ENCODE assay signal across 12 cellular contexts in genomic region chr13:30141773-30142501, GRCh38.
DNase-seq lines count a peak whose midpoint lies in the region; ATAC-seq and TF ChIP-seq lines count a peak whose summit lies in the region.
"Had no signal": no experiment of that assay in that cellular context is flagged by ENCODE, and none has a peak within 500 bp of the region (broad histone marks: within the 10 kb centered on the region; RNA-seq: fewer than 3 reads in every experiment).

No MANE protein-coding gene starts in this region.

- H3K9me3 Mint-ChIP-seq in MCF 10A (ENCODE audit: unreplicated experiment) = peaks cover 7% of the 10 kb centered on the region
- H3K9me3 Mint-ChIP-seq in activated CD4-positive, alpha-beta memory T cell treated with anti-CD3 and anti-CD28 coated beads for 36 hours = peaks cover 13% of the 10 kb centered on the region
- H3K9me3 Mint-ChIP-seq in endothelial cell (ENCODE audit: unreplicated experiment) = no peaks in the 10 kb centered on the region

- no peaks in the 10 kb centered on the region for H3K36me3 ChIP-seq in mammary epithelial cell (ENCODE audit: insufficient read depth, low read length)
- no peaks in the 10 kb centered on the region for H3K36me3 ChIP-seq in mesenchymal stem cell (ENCODE audit: control insufficient read depth in 1 of 2, insufficient read depth in 2 of 2, low read depth in 1 of 2, low read length in 2 of 2)
- no peaks in the 10 kb centered on the region for H3K36me3 ChIP-seq in uterus

- H4K91ac ChIP-seq in mesenchymal stem cell (ENCODE audit: low read length) = no peak overlapping the region

- dilution Hi-C loops in mammary epithelial cell (cut with HindIII; ENCODE audit: low sequenced_read_pairs) = no loop called here

- DNase-seq in MCF 10A (ENCODE audit: unreplicated experiment) = no peak
- no peak for DNase-seq in mammary epithelial cell
- no peak for DNase-seq in activated CD4-positive, alpha-beta memory T cell treated with anti-CD3 and anti-CD28 coated beads for 36 hours
- DNase-seq in mesenchymal stem cell = peak; percentile 13
- DNase-seq in uterus = no peak
- DNase-seq in endothelial cell (ENCODE audit: low spot score) = no peak
- DNase-seq: activated CD4-positive, CD25-positive, alpha-beta regulatory T cell treated with anti-CD3 and anti-CD28 coated beads, Interleukin-2, amount 50 U/mL, for 72 hours; activated naive CD8-positive, alpha-beta T cell treated with anti-CD3 and anti-CD28 coated beads, Interleukin-2, amount 10 ng/mL, durations not matched to agents 7 days and 5 days; NCI-H748 treated with DMSO at 0.1 percent for 48 hours had no signal

- H3K27ac Mint-ChIP-seq in MCF 10A (ENCODE audit: low read depth, unreplicated experiment) (peak overlapping the region; percentile 98), endothelial cell (ENCODE audit: unreplicated experiment) (no peak overlapping the region)
- H3K27ac Mint-ChIP-seq in activated CD4-positive, alpha-beta memory T cell treated with anti-CD3 and anti-CD28 coated beads for 36 hours = peak overlapping the region; percentile 92
- H3K27ac Mint-ChIP-seq: activated naive CD8-positive, alpha-beta T cell treated with anti-CD3 and anti-CD28 coated beads, Interleukin-2, amount 10 ng/mL, durations not matched to agents 7 days and 5 days had no signal

- ATAC-seq in HG02763 (IDR thresholded peaks at IDR 0.05; ENCODE audit: unreplicated experiment) (no peak), HG03135 (IDR thresholded peaks at IDR 0.05; ENCODE audit: unreplicated experiment) (no peak)

- H3K9me3 ChIP-seq in mammary epithelial cell (replicated peaks; ENCODE audit: insufficient read depth, low read length) (peaks cover 2% of the 10 kb centered on the region), mesenchymal stem cell (ENCODE audit: control insufficient read depth, low read length) (peaks cover 7% of the 10 kb centered on the region), uterus (no peaks in the 10 kb centered on the region)

- WGBS in mammary epithelial cell (ENCODE audit: low coverage, missing lambda C conversion rate) = 52% methylated on average over 6 of the region's 6 CpGs
- WGBS in mesenchymal stem cell = 83% methylated on average over 6 of the region's 6 CpGs

- H2BK12ac ChIP-seq in mesenchymal stem cell (ENCODE audit: low read length in 2 of 2) = peak overlapping the region in 1 of 2 experiments; percentile 42

- H2BK15ac ChIP-seq in mesenchymal stem cell (ENCODE audit: low read depth, poor library complexity, severe bottlenecking) = no peak overlapping the region

- peak overlapping the region; percentile 24 for H2BK5ac ChIP-seq in mesenchymal stem cell (ENCODE audit: low read depth, low read length, poor library complexity, severe bottlenecking)

- TF ChIP-seq CTCF in MCF 10A (IDR thresholded peaks at IDR 0.05; ENCODE audit: unreplicated experiment) (no peak), mammary epithelial cell (conservative IDR thresholded peaks at IDR 0.05 in 1 of 2, IDR thresholded peaks at IDR 0.05 in 1 of 2; ENCODE audit: extremely low read depth in 1 of 2, insufficient read depth in 1 of 2, low read depth in 1 of 2, low read length in 2 of 2) (no peak), uterus (IDR thresholded peaks at IDR 0.05) (no peak), endothelial cell (IDR thresholded peaks at IDR 0.05; ENCODE audit: unreplicated experiment) (no peak)

- peaks cover 24% of the 10 kb centered on the region for H3K4me1 ChIP-seq in mammary epithelial cell (ENCODE audit: insufficient read depth, low read length)
- peaks cover 14% of the 10 kb centered on the region for H3K4me1 ChIP-seq in mesenchymal stem cell (ENCODE audit: control insufficient read depth, insufficient read depth, low read depth, low read length)
- H3K4me1 ChIP-seq in uterus = peaks cover 7 to 14% of the 10 kb centered on the region in 2 donors

- H3K4me2 ChIP-seq in mammary epithelial cell (ENCODE audit: insufficient read depth, low read depth, low read length) (no peak overlapping the region), mesenchymal stem cell (ENCODE audit: low read length, poor library complexity, severe bottlenecking) (no peak overlapping the region)

- no peak overlapping the region for H4K8ac ChIP-seq in mesenchymal stem cell (ENCODE audit: low read length)

- H3K27ac ChIP-seq in mammary epithelial cell (ENCODE audit: insufficient read depth, low read depth, low read length) (no peak overlapping the region), mesenchymal stem cell (ENCODE audit: low read length, poor library complexity, severe bottlenecking) (peak overlapping the region; percentile 89), uterus (peak overlapping the region; percentile 69 to 73)

- H3K4me3 ChIP-seq in mammary epithelial cell (replicated peaks in 1 of 3; ENCODE audit: insufficient read depth in 1 of 3, low read depth in 2 of 3, low read length in 3 of 3) (no peak overlapping the region), mesenchymal stem cell (ENCODE audit: insufficient read depth in 1 of 2, low read depth in 1 of 2, low read length in 2 of 2) (no peak overlapping the region), uterus (no peak overlapping the region)
- H3K4me3 ChIP-seq: dorsolateral prefrontal cortex had no signal

- H3K4ac ChIP-seq in mesenchymal stem cell (ENCODE audit: low read depth in 1 of 2, low read length in 2 of 2) = peak overlapping the region in 1 of 2 experiments; percentile 56

- peak overlapping the region; percentile 86 for H2BK120ac ChIP-seq in mesenchymal stem cell (ENCODE audit: low read depth, low read length)

- H3K9ac ChIP-seq in mammary epithelial cell (ENCODE audit: insufficient read depth, low read length) = no peak overlapping the region
- H3K9ac ChIP-seq in mesenchymal stem cell (ENCODE audit: low read length) = peak overlapping the region; percentile 15

- POLR2A ChIA-PET in MCF 10A (lab: Yijun Ruan, JAX) = interaction anchor here (0.6 to 2.9 kb wide), 17 partner anchors 10 to 475 kb away, joined by 3 to 24 read pairs (median 6); partner anchors contain the start of genes UBL3 and USPL1
- POLR2A ChIA-PET in activated CD4-positive, alpha-beta memory T cell treated with anti-CD3 and anti-CD28 coated beads for 36 hours (lab: Charles Lee) = interaction anchor here (0.7 to 2.0 kb wide), 9 partner anchors 9 to 324 kb away, joined by 3 to 8 read pairs (median 4); partner anchors contain the start of gene HMGB1

- H3K27me3 Mint-ChIP-seq in MCF 10A (ENCODE audit: insufficient read depth, unreplicated experiment) = no peaks in the 10 kb centered on the region
- no peaks in the 10 kb centered on the region for H3K27me3 Mint-ChIP-seq in activated CD4-positive, alpha-beta memory T cell treated with anti-CD3 and anti-CD28 coated beads for 36 hours
- peaks cover 4% of the 10 kb centered on the region for H3K27me3 Mint-ChIP-seq in endothelial cell (ENCODE audit: unreplicated experiment)

- no peaks in the 10 kb centered on the region for H3K79me1 ChIP-seq in mesenchymal stem cell (replicated peaks; ENCODE audit: low read length, poor library complexity, severe bottlenecking)

- H3K36me3 Mint-ChIP-seq in MCF 10A (ENCODE audit: insufficient read depth, unreplicated experiment) = peaks cover 15% of the 10 kb centered on the region
- peaks cover 15% of the 10 kb centered on the region for H3K36me3 Mint-ChIP-seq in activated CD4-positive, alpha-beta memory T cell treated with anti-CD3 and anti-CD28 coated beads for 36 hours
- H3K36me3 Mint-ChIP-seq in endothelial cell (ENCODE audit: low read depth, unreplicated experiment) = no peaks in the 10 kb centered on the region

- H3K79me2 ChIP-seq in mammary epithelial cell (ENCODE audit: insufficient read depth, low read length) = no peaks in the 10 kb centered on the region

- intact Hi-C loops in MCF 10A (cut with micrococcal nuclease) (loop anchor here (5.0 kb wide), 1 partner anchor 430 kb away; no protein-coding TSS in a partner anchor), mammary epithelial cell (cut with micrococcal nuclease) (loop anchor here (5.0 kb wide), 1 partner anchor 70 kb away; no protein-coding TSS in a partner anchor), uterus (cut with DNase I; ENCODE audit: low total_unique reads) (no loop called here)
- intact Hi-C loops in activated CD4-positive, alpha-beta memory T cell treated with anti-CD3 and anti-CD28 coated beads for 36 hours (cut with micrococcal nuclease) = loop anchor here (2.0 to 10.0 kb wide), 2 partner anchors 17 to 1017 kb away; no protein-coding TSS in a partner anchor

- H3K4me3 Mint-ChIP-seq in MCF 10A (ENCODE audit: unreplicated experiment) (peak overlapping the region; percentile 61), endothelial cell (ENCODE audit: unreplicated experiment) (no peak overlapping the region)
- H3K4me3 Mint-ChIP-seq in activated CD4-positive, alpha-beta memory T cell treated with anti-CD3 and anti-CD28 coated beads for 36 hours = no peak overlapping the region
- H3K4me3 Mint-ChIP-seq: activated naive CD8-positive, alpha-beta T cell treated with anti-CD3 and anti-CD28 coated beads, Interleukin-2, amount 10 ng/mL, durations not matched to agents 7 days and 5 days had no signal

- H4K20me1 ChIP-seq in mammary epithelial cell (ENCODE audit: insufficient read depth, low read length) = no peaks in the 10 kb centered on the region

- peaks cover 39% of the 10 kb centered on the region for H3K4me1 Mint-ChIP-seq in MCF 10A (ENCODE audit: insufficient read depth, unreplicated experiment)
- H3K4me1 Mint-ChIP-seq in activated CD4-positive, alpha-beta memory T cell treated with anti-CD3 and anti-CD28 coated beads for 36 hours (ENCODE audit: low read depth) = peaks cover 63% of the 10 kb centered on the region
- H3K4me1 Mint-ChIP-seq in endothelial cell (ENCODE audit: unreplicated experiment) = peaks cover 6% of the 10 kb centered on the region

- in situ Hi-C loops in mammary epithelial cell (cut with MboI; ENCODE audit: low sequenced_read_pairs in 2 of 2) = loop anchor here (25.0 kb wide), 3 partner anchors 295 to 895 kb away; partner anchors contain the start of gene HMGB1 (in 1 of the 2)

- H2AK5ac ChIP-seq in mesenchymal stem cell (ENCODE audit: low read length, severe bottlenecking) = peak overlapping the region; percentile 89

- H2AFZ ChIP-seq in mammary epithelial cell (ENCODE audit: low read depth, low read length) = no peak overlapping the region
- no peak overlapping the region for H2AFZ ChIP-seq in mesenchymal stem cell (ENCODE audit: low read depth, low read length)

- TF ChIP-seq POLR2A in uterus (IDR thresholded peaks at IDR 0.05) = no peak

- no peak overlapping the region for H3K23ac ChIP-seq in mesenchymal stem cell (ENCODE audit: low read length in 2 of 2)

- H3K18ac ChIP-seq in mesenchymal stem cell (ENCODE audit: low read depth in 1 of 2, low read length in 2 of 2) = peak overlapping the region; percentile 45 to 82

- H3K27me3 ChIP-seq in mammary epithelial cell (ENCODE audit: insufficient read depth, low read length) = no peaks in the 10 kb centered on the region
- peaks cover 0 to 4% of the 10 kb centered on the region in 2 experiments for H3K27me3 ChIP-seq in mesenchymal stem cell (ENCODE audit: control insufficient read depth in 1 of 2, insufficient read depth in 1 of 2, low read length in 2 of 2)
- no peaks in the 10 kb centered on the region for H3K27me3 ChIP-seq in uterus
- H3K27me3 ChIP-seq: dorsolateral prefrontal cortex had no signal

- no peak overlapping the region for H3K14ac ChIP-seq in mesenchymal stem cell (ENCODE audit: low read length in 2 of 2)

- BruUV-seq in MCF 10A (replicated peaks; lab: Mats Ljungman, UMichigan) = no TSS peak
- no TSS peak for BruUV-seq in mammary epithelial cell (replicated peaks; lab: Mats Ljungman, UMichigan)

- CTCF ChIA-PET in MCF 10A (lab: Yijun Ruan, JAX) (interaction anchor here (0.7 to 7.5 kb wide), 11 partner anchors 9 to 903 kb away, joined by 3 to 90 read pairs (median 3); no protein-coding TSS in a partner anchor), mammary epithelial cell (lab: Charles Lee; ENCODE audit: low non-redundant PET) (interaction anchor here (0.6 to 1.2 kb wide), 3 partner anchors 9 to 655 kb away, joined by 3 to 10 read pairs (median 4); no protein-coding TSS in a partner anchor)
- CTCF ChIA-PET in activated CD4-positive, alpha-beta memory T cell treated with anti-CD3 and anti-CD28 coated beads for 36 hours (lab: Charles Lee) = interaction anchor here (0.8 to 10.9 kb wide), 6 partner anchors 10 to 320 kb away, joined by 3 to 147 read pairs (median 8); no protein-coding TSS in a partner anchor
